ENCODE assay signal across 11 cellular contexts in genomic region chr9:112752334-112753110, GRCh38. TPM values are rescaled to one million over a fixed set of nuclear protein-coding genes. Genes with fewer than 3 reads are reported as not detected.
DNase-seq lines count a peak whose midpoint lies in the region; ATAC-seq, FAIRE-seq and TF ChIP-seq lines count a peak whose summit lies in the region.
"Had no signal": no experiment of that assay in that cellular context is flagged by ENCODE, and none has a peak within 500 bp of the region (broad histone marks: within the 10 kb centered on the region; RNA-seq: fewer than 3 reads in every experiment).

No MANE protein-coding gene starts in this region.

- H3K27me3 ChIP-seq in AG04450 (ENCODE audit: control insufficient read depth, insufficient read depth, low read length) (no peaks in the 10 kb centered on the region), HUES48 (ENCODE audit: control insufficient read depth, insufficient read depth, low read length) (peaks cover 12% of the 10 kb centered on the region), astrocyte (ENCODE audit: insufficient read depth, low read length) (no peaks in the 10 kb centered on the region)
- H3K27me3 ChIP-seq: tibial nerve had no signal

- H3K27ac Mint-ChIP-seq in astrocyte (ENCODE audit: unreplicated experiment) (no peak overlapping the region), naive B cell (peak overlapping the region in 1 of 6 donors; percentile 37)

- H3K27me3 Mint-ChIP-seq in astrocyte (ENCODE audit: low read depth, unreplicated experiment) (no peaks in the 10 kb centered on the region), naive B cell (no peaks in the 10 kb centered on the region)

- CTCF ChIA-PET in AG04450 (lab: Charles Lee): no interaction called here

- peak overlapping the region; percentile 93 for H3K4me3 ChIP-seq in AG04450 (ENCODE audit: low read depth, low read length)
- H3K4me3 ChIP-seq in HUES48 (ENCODE audit: low read depth, low read length): peak overlapping the region; percentile 81; the same call in 1 of the 2 replicates
- H3K4me3 ChIP-seq in astrocyte (ENCODE audit: insufficient read depth, low read depth, low read length): no peak overlapping the region

- H3K9ac ChIP-seq in HUES48 (ENCODE audit: low read depth, low read length): no peak overlapping the region; the same call in 1 of the 2 replicates
- H3K9ac ChIP-seq in astrocyte (ENCODE audit: low read length): no peak overlapping the region

- no peak overlapping the region for H2AFZ ChIP-seq in astrocyte (ENCODE audit: low read depth, low read length)

- DNase-seq in AG04450 (ENCODE audit: low read depth, low spot score): no peak
- no peak for DNase-seq in astrocyte (ENCODE audit: low read depth)
- no peak for DNase-seq in naive B cell
- DNase-seq in NCI-H510A (lab: John Stamatoyannopoulos, UW): no peak
- DNase-seq in A172 (ENCODE audit: low spot score): no peak
- DNase-seq in hepatic stellate cell (ENCODE audit: low spot score): no peak
- DNase-seq in islet precursor cell: no peak
- DNase-seq: DMS79; stimulated activated CD4-positive, alpha-beta T cell treated with anti-CD3 and anti-CD28 coated beads, Interleukin-12 subunit alpha, Interleukin-12 subunit beta, amount 100 ng/mL, for 4 hours had no signal

- ATAC-seq in naive B cell (ENCODE audit: low read depth in 2 of 2): no peak

- H3K36me3 Mint-ChIP-seq in astrocyte (ENCODE audit: low read depth, unreplicated experiment) (no peaks in the 10 kb centered on the region), naive B cell (no peaks in the 10 kb centered on the region)

- peaks cover 28% of the 10 kb centered on the region for H3K79me2 ChIP-seq in astrocyte (ENCODE audit: insufficient read depth, low read length)

- H4K20me1 ChIP-seq in astrocyte (ENCODE audit: insufficient read depth, low read length): peaks cover 27% of the 10 kb centered on the region

- H3K9me3 Mint-ChIP-seq in astrocyte (ENCODE audit: unreplicated experiment): peaks cover 3% of the 10 kb centered on the region
- H3K9me3 Mint-ChIP-seq in naive B cell: no peaks in the 10 kb centered on the region

- TF ChIP-seq CTCF in AG04450 (IDR thresholded peaks at IDR 0.05; ENCODE audit: low read depth, low read length) (no peak), astrocyte (IDR thresholded peaks at IDR 0.05; ENCODE audit: insufficient read depth, low read depth, low read length) (no peak)

- POLR2A ChIA-PET in AG04450 (lab: Yijun Ruan, JAX): no interaction called here

- H3K36me3 ChIP-seq in HUES48 (ENCODE audit: control insufficient read depth, insufficient read depth, low read length) (no peaks in the 10 kb centered on the region), astrocyte (ENCODE audit: insufficient read depth, low read length) (no peaks in the 10 kb centered on the region)
- H3K36me3 ChIP-seq: tibial nerve had no signal

- peaks cover 21% of the 10 kb centered on the region for H3K4me1 ChIP-seq in HUES48 (ENCODE audit: control insufficient read depth, insufficient read depth, low read length)
- peaks cover 40% of the 10 kb centered on the region for H3K4me1 ChIP-seq in astrocyte (ENCODE audit: insufficient read depth, low read length)

- FAIRE-seq in astrocyte (lab: Jason Lieb, UNC): no peak

- H3K9me3 ChIP-seq in AG04450 (ENCODE audit: control insufficient read depth, insufficient read depth, low read length) (no peaks in the 10 kb centered on the region), HUES48 (ENCODE audit: control insufficient read depth, insufficient read depth, low read length) (no peaks in the 10 kb centered on the region), astrocyte (ENCODE audit: insufficient read depth, low read depth, low read length) (no peaks in the 10 kb centered on the region)
- H3K9me3 ChIP-seq: tibial nerve had no signal

- H3K4me2 ChIP-seq in astrocyte (ENCODE audit: low read length): peak overlapping the region; percentile 99

- H3K4me3 Mint-ChIP-seq in astrocyte (ENCODE audit: unreplicated experiment) (peak overlapping the region; percentile 89), naive B cell (peak overlapping the region in 7 of 8 donors; percentile 85 to 95 (median 92))

- H3K4me1 Mint-ChIP-seq in astrocyte (ENCODE audit: low read depth, unreplicated experiment): peaks cover 38% of the 10 kb centered on the region
- peaks cover 31 to 62% (median 61%) of the 10 kb centered on the region in 3 donors for H3K4me1 Mint-ChIP-seq in naive B cell

- H3K27ac ChIP-seq in AG04450 (ENCODE audit: low read depth, low read length) (no peak overlapping the region), HUES48 (ENCODE audit: low read depth, low read length) (no peak overlapping the region), astrocyte (ENCODE audit: low read depth, low read length) (no peak overlapping the region)

RNA-seq across cellular contexts. Expression of gene SNX30, which starts 2.0 kb away (rescaled TPM):
- polyA plus RNA-seq in AG04450 (2011; rRNA removed): 11.5 and 13.1 TPM in 2 replicates
- 19.4 and 23.1 TPM in 2 replicates for polyA minus RNA-seq in AG04450 (2011; rRNA and poly(A)+ RNA removed)
- total RNA-seq in astrocyte: 12.8 and 14.4 TPM in 2 replicates
- 1 to 10 TPM; 1.6 to 5.3 (median 4.5) TPM for polyA plus RNA-seq in naive B cell (ENCODE audit: low read depth in 6 of 6)
- total RNA-seq in A172 (2014; rRNA removed; shearing (Covaris generic)): 10.8 and 11.8 TPM in 2 replicates

RNA-seq across cellular contexts. Expression of gene INIP, which starts 34.6 kb away (rescaled TPM):
- polyA plus RNA-seq in AG04450 (2011; rRNA removed) (20.2 and 29.2 TPM in 2 replicates), naive B cell (ENCODE audit: low read depth in 6 of 6) (10 to 100 TPM; 25.0 to 44.8 (median 38.2) TPM)
- polyA minus RNA-seq in AG04450 (2011; rRNA and poly(A)+ RNA removed): 26.9 and 37.4 TPM in 2 replicates
- total RNA-seq in astrocyte: 22.0 and 23.1 TPM in 2 replicates
- 35.5 and 46.3 TPM in 2 replicates for total RNA-seq in A172 (2014; rRNA removed; shearing (Covaris generic))
